ENCODE assay signal across 1 cellular context in the genomic region with DNA sequence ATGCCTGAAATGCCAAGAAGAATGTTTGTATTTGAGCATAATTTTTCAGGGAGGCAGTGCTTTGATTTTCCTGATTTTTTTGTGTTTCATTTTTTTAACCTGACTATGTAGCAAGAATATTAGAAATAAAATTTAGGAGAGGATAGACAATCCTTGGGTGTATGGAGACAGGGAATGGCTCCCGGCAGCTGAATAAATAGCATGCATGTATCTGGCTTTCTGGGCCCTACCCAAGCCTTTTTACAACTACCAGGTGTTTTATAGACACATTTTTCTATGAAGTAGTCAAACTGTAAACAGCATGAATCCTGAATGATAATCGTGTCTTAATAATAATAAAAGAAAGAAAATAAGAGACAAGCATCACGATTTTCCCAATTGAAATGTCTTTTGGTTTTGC.
TF ChIP-seq lines count a peak whose summit lies in the region.

No MANE protein-coding gene starts in this region.

TF ChIP-seq in SK-N-SH, 30 proteins besides CTCF, POLR2A, EP300 and RAD21 (continued from another document):
- TF ChIP-seq, protein P1, sequence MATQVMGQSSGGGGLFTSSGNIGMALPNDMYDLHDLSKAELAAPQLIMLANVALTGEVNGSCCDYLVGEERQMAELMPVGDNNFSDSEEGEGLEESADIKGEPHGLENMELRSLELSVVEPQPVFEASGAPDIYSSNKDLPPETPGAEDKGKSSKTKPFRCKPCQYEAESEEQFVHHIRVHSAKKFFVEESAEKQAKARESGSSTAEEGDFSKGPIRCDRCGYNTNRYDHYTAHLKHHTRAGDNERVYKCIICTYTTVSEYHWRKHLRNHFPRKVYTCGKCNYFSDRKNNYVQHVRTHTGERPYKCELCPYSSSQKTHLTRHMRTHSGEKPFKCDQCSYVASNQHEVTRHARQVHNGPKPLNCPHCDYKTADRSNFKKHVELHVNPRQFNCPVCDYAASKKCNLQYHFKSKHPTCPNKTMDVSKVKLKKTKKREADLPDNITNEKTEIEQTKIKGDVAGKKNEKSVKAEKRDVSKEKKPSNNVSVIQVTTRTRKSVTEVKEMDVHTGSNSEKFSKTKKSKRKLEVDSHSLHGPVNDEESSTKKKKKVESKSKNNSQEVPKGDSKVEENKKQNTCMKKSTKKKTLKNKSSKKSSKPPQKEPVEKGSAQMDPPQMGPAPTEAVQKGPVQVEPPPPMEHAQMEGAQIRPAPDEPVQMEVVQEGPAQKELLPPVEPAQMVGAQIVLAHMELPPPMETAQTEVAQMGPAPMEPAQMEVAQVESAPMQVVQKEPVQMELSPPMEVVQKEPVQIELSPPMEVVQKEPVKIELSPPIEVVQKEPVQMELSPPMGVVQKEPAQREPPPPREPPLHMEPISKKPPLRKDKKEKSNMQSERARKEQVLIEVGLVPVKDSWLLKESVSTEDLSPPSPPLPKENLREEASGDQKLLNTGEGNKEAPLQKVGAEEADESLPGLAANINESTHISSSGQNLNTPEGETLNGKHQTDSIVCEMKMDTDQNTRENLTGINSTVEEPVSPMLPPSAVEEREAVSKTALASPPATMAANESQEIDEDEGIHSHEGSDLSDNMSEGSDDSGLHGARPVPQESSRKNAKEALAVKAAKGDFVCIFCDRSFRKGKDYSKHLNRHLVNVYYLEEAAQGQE (IDR thresholded peaks at IDR 0.05; ENCODE audit: low read depth, low read length) = no peak
- TF ChIP-seq YY1 (IDR thresholded peaks at IDR 0.05; ENCODE audit: low read depth) (no peak), GATA2 (CRISPR knock-in tag; IDR thresholded peaks at IDR 0.05) (no peak), NFIC (IDR thresholded peaks at IDR 0.05; ENCODE audit: borderline replicate concordance) (no peak)
- TF ChIP-seq, protein P2, sequence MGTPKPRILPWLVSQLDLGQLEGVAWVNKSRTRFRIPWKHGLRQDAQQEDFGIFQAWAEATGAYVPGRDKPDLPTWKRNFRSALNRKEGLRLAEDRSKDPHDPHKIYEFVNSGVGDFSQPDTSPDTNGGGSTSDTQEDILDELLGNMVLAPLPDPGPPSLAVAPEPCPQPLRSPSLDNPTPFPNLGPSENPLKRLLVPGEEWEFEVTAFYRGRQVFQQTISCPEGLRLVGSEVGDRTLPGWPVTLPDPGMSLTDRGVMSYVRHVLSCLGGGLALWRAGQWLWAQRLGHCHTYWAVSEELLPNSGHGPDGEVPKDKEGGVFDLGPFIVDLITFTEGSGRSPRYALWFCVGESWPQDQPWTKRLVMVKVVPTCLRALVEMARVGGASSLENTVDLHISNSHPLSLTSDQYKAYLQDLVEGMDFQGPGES (IDR thresholded peaks at IDR 0.05; ENCODE audit: low read depth, low read length) = no peak
